Comparison of ENCODE assay signal across 8 cellular contexts in genomic region chr11:506238-506949, GRCh38. TPM values are rescaled to one million over a fixed set of nuclear protein-coding genes. Genes with fewer than 3 reads are reported as not detected.
DNase-seq lines count a peak whose midpoint lies in the region; ATAC-seq, FAIRE-seq and TF ChIP-seq lines count a peak whose summit lies in the region.

No MANE protein-coding gene starts in this region.

- H4K20me1 ChIP-seq in keratinocyte (ENCODE audit: control insufficient read depth, extremely low read depth, insufficient read depth, low read length) = no peaks in the 10 kb centered on the region

- peak overlapping the region; percentile 95 for H3K27ac ChIP-seq in keratinocyte (ENCODE audit: control insufficient read depth, insufficient read depth, low read length)

- peak overlapping the region; percentile 95 for H3K9ac ChIP-seq in keratinocyte (ENCODE audit: control insufficient read depth, extremely low read depth, insufficient read depth, low read length)

- H3K9me3 ChIP-seq in keratinocyte (ENCODE audit: control insufficient read depth, low read depth, low read length) = no peaks in the 10 kb centered on the region

- ATAC-seq in GM19025 (IDR thresholded peaks at IDR 0.05; ENCODE audit: low read depth, unreplicated experiment) (peak; percentile 56), HG03280 (IDR thresholded peaks at IDR 0.05; ENCODE audit: unreplicated experiment) (peak; percentile 68)
- peak; percentile 77 to 82 for ATAC-seq in activated CD4-positive, CD25-positive, alpha-beta regulatory T cell treated with anti-CD3 and anti-CD28 coated beads, Interleukin-2, amount 50 U/mL, for 24 hours

- H3K4me1 ChIP-seq in keratinocyte (ENCODE audit: control insufficient read depth, extremely low read depth, insufficient read depth, low read length) = peaks cover 39% of the 10 kb centered on the region

- H3K4me3 ChIP-seq in keratinocyte (ENCODE audit: control insufficient read depth in 2 of 3, extremely low read depth in 1 of 3, insufficient read depth in 2 of 3, low read depth in 1 of 3, low read length in 3 of 3) = peak overlapping the region; percentile 78 to 94 (median 87)

- peaks cover 13 to 17% of the 10 kb centered on the region in 2 experiments for H3K36me3 ChIP-seq in keratinocyte (ENCODE audit: control insufficient read depth in 2 of 2, extremely low read depth in 1 of 2, insufficient read depth in 2 of 2, low read length in 2 of 2)

- peak overlapping the region; percentile 23 for H2AFZ ChIP-seq in keratinocyte (ENCODE audit: control insufficient read depth, low read length)

- no peaks in the 10 kb centered on the region for H3K27me3 ChIP-seq in keratinocyte (ENCODE audit: control insufficient read depth, extremely low read depth, insufficient read depth, low read length)

- dilution Hi-C loops in keratinocyte (cut with MboI; ENCODE audit: extremely low pct_ligation_motif_present, low sequenced_read_pairs) = no loop called here

- no peaks in the 10 kb centered on the region for H3K9me1 ChIP-seq in keratinocyte (ENCODE audit: control insufficient read depth, extremely low read depth, insufficient read depth, low read length)

- FAIRE-seq in keratinocyte (lab: Jason Lieb, UNC) = peak; percentile 71

- peaks cover 42% of the 10 kb centered on the region for H3K79me2 ChIP-seq in keratinocyte (ENCODE audit: control insufficient read depth, insufficient read depth, low read length)

- H3K4me2 ChIP-seq in keratinocyte (ENCODE audit: control insufficient read depth, extremely low read depth, insufficient read depth, low read depth, low read length) = peak overlapping the region; percentile 93

- DNase-seq in AG09319 (ENCODE audit: extremely low read depth, low read depth) (peak; percentile 98), NCI-H345 treated with DMSO at 0.1 percent for 48 hours (lab: John Stamatoyannopoulos, UW; ENCODE audit: unreplicated experiment) (peak; percentile 92), cerebellar cortex (ENCODE audit: low spot score) (peak; percentile 95), keratinocyte (ENCODE audit: low read depth, low spot score) (peak; percentile 89)
- peak; percentile 95 to 98 (median 96) for DNase-seq in stimulated activated CD4-positive, alpha-beta T cell treated with anti-CD3 and anti-CD28 coated beads, Interleukin-12 subunit alpha, Interleukin-12 subunit beta, amount 100 ng/mL, for 48 hours (ENCODE audit: low read depth in 2 of 3, low spot score in 1 of 3)

- TF ChIP-seq CTCF in AG09319 (IDR thresholded peaks at IDR 0.05; ENCODE audit: low read depth, low read length) = no peak
- no peak for TF ChIP-seq CTCF in keratinocyte (optimal IDR thresholded peaks at IDR 0.05 in 1 of 3, IDR thresholded peaks at IDR 0.05 in 1 of 3, conservative IDR thresholded peaks at IDR 0.05 in 1 of 3; ENCODE audit: extremely low read depth in 1 of 3, insufficient read depth in 2 of 3, low read length in 3 of 3)

RNA-seq across cellular contexts. Expression of gene RNH1, which starts 0.6 kb away (rescaled TPM):
- polyA plus RNA-seq in keratinocyte = 92.0 to 171 TPM (median 108 TPM) in 3 replicates
- polyA plus RNA-seq in keratinocyte (2011; ENCODE audit: low read depth) = 196 TPM
- polyA plus RNA-seq in keratinocyte (2011; cell fraction: cytosol; rRNA removed) = 136 and 249 TPM in 2 replicates
- 186 and 288 TPM in 2 replicates for polyA plus RNA-seq in keratinocyte (2011; cell fraction: nucleus; rRNA removed)
- polyA plus RNA-seq in keratinocyte (2012; ENCODE audit: low replicate concordance) = 193 and 309 TPM in 2 replicates
- polyA minus RNA-seq in keratinocyte = 118 to 321 TPM (median 182 TPM) in 3 replicates
- polyA minus RNA-seq in keratinocyte (2011; cell fraction: cytosol; rRNA and poly(A)+ RNA removed) = 295 TPM
- polyA minus RNA-seq in keratinocyte (2011; cell fraction: nucleus; rRNA and poly(A)+ RNA removed) = 131 and 149 TPM in 2 replicates

RNA-seq across cellular contexts. Expression of gene HRAS, which starts 29.0 kb away (rescaled TPM):
- 112 to 164 TPM (median 122 TPM) in 3 replicates for polyA plus RNA-seq in keratinocyte
- polyA plus RNA-seq in keratinocyte (2011; ENCODE audit: low read depth) = 109 TPM
- polyA plus RNA-seq in keratinocyte (2011; cell fraction: cytosol; rRNA removed) = 105 and 178 TPM in 2 replicates
- 175 and 179 TPM in 2 replicates for polyA plus RNA-seq in keratinocyte (2011; cell fraction: nucleus; rRNA removed)
- 115 and 238 TPM in 2 replicates for polyA plus RNA-seq in keratinocyte (2012; ENCODE audit: low replicate concordance)
- polyA minus RNA-seq in keratinocyte = 143 to 287 TPM (median 170 TPM) in 3 replicates
- 122 TPM for polyA minus RNA-seq in keratinocyte (2011; cell fraction: cytosol; rRNA and poly(A)+ RNA removed)
- polyA minus RNA-seq in keratinocyte (2011; cell fraction: nucleus; rRNA and poly(A)+ RNA removed) = 24.8 and 25.6 TPM in 2 replicates

RNA-seq across cellular contexts. Expression of gene LRRC56, which starts 30.9 kb away (rescaled TPM):
- 0.14 to 0.44 TPM (median 0.28 TPM) in 3 replicates for polyA plus RNA-seq in keratinocyte
- not detected for polyA plus RNA-seq in keratinocyte (2011; ENCODE audit: low read depth)
- 0.09 and 0.18 TPM in 2 replicates for polyA plus RNA-seq in keratinocyte (2011; cell fraction: cytosol; rRNA removed)
- polyA plus RNA-seq in keratinocyte (2011; cell fraction: nucleus; rRNA removed) = 0.53 and 1.1 TPM in 2 replicates
- polyA plus RNA-seq in keratinocyte (2012; ENCODE audit: low replicate concordance) = 0.39 and 0.45 TPM in 2 replicates
- polyA minus RNA-seq in keratinocyte = 0.26 to 0.38 TPM (median 0.30 TPM) in 3 replicates
- not detected for polyA minus RNA-seq in keratinocyte (2011; cell fraction: cytosol; rRNA and poly(A)+ RNA removed)
- 0.23 and 0.63 TPM in 2 replicates for polyA minus RNA-seq in keratinocyte (2011; cell fraction: nucleus; rRNA and poly(A)+ RNA removed)

RNA-seq across cellular contexts. Expression of gene LMNTD2, which starts 54.1 kb away (rescaled TPM):
- 0.94 to 1.5 TPM (median 1.2 TPM) in 3 replicates for polyA plus RNA-seq in keratinocyte
- 1.7 TPM for polyA plus RNA-seq in keratinocyte (2011; ENCODE audit: low read depth)
- polyA plus RNA-seq in keratinocyte (2011; cell fraction: cytosol; rRNA removed) = 0.13 and 0.73 TPM in 2 replicates
- 4.6 and 7.2 TPM in 2 replicates for polyA plus RNA-seq in keratinocyte (2011; cell fraction: nucleus; rRNA removed)
- polyA plus RNA-seq in keratinocyte (2012; ENCODE audit: low replicate concordance) = 0.81 and 1.4 TPM in 2 replicates
- polyA minus RNA-seq in keratinocyte = 0.13 to 0.58 TPM (median 0.49 TPM) in 3 replicates
- polyA minus RNA-seq in keratinocyte (2011; cell fraction: cytosol; rRNA and poly(A)+ RNA removed) = 1.2 TPM
- polyA minus RNA-seq in keratinocyte (2011; cell fraction: nucleus; rRNA and poly(A)+ RNA removed) = 0.31 and 1.2 TPM in 2 replicates

RNA-seq across cellular contexts. Expression of gene RASSF7, which starts 54.4 kb away (rescaled TPM):
- 23.1 to 63.6 TPM (median 24.3 TPM) in 3 replicates for polyA plus RNA-seq in keratinocyte
- 11.0 TPM for polyA plus RNA-seq in keratinocyte (2011; ENCODE audit: low read depth)
- polyA plus RNA-seq in keratinocyte (2011; cell fraction: cytosol; rRNA removed) = 11.0 and 33.6 TPM in 2 replicates
- polyA plus RNA-seq in keratinocyte (2011; cell fraction: nucleus; rRNA removed) = 91.2 and 106 TPM in 2 replicates
- 23.0 and 32.2 TPM in 2 replicates for polyA plus RNA-seq in keratinocyte (2012; ENCODE audit: low replicate concordance)
- 10.4 to 19.1 TPM (median 15.0 TPM) in 3 replicates for polyA minus RNA-seq in keratinocyte
- polyA minus RNA-seq in keratinocyte (2011; cell fraction: cytosol; rRNA and poly(A)+ RNA removed) = 56.2 TPM
- polyA minus RNA-seq in keratinocyte (2011; cell fraction: nucleus; rRNA and poly(A)+ RNA removed) = 30.8 and 35.3 TPM in 2 replicates

Comparison
In these comparisons a context has a peak if more than half of its experiments do, and no peak if none do; other contexts are left out.
1. Peak in every context shown above with its lines: DNase-seq, ATAC-seq, H3K4me3 ChIP-seq and H3K27ac ChIP-seq.